Comparison of ENCODE assay signal across 11 cellular contexts in genomic region chr1:22597996-22598395, GRCh38. TPM values are rescaled to one million over a fixed set of nuclear protein-coding genes. Genes with fewer than 3 reads are reported as not detected.
"Had no signal": no experiment of that assay in that cellular context is flagged by ENCODE, and none has a peak within 500 bp of the region (broad histone marks: within the 10 kb centered on the region; RNA-seq: fewer than 3 reads in every experiment).

No MANE protein-coding gene starts in this region.

- H3K9me3 ChIP-seq: HAP-1 had no signal

- DNase-seq: GM23248, GOT3, H7, H9, HCEC 1CT, HFFc6 had no signal

- ATAC-seq: GM23338, HCT116 had no signal

- H3K4me2 ChIP-seq: GM23338 had no signal

- H3K4me3 ChIP-seq: GM23248, GM23338, HAP-1 had no signal

- H3K27ac ChIP-seq: GM23248 had no signal

- H3K36me3 ChIP-seq: HAP-1 had no signal

- H3K9ac ChIP-seq: GM23248 had no signal

- H3K4me1 ChIP-seq: HAP-1 had no signal

- H2AFZ ChIP-seq: GM23248, GM23338 had no signal

RNA-seq across cellular contexts. Expression of gene EPHA8, which starts 34.7 kb away (rescaled TPM):
- total RNA-seq: GM23248, HFFc6 had no signal
- polyA plus RNA-seq: GM23248 had no signal

RNA-seq across cellular contexts. Expression of gene C1QA, which starts 38.4 kb away (rescaled TPM):
- total RNA-seq: GM23248, GM23338, H1, H4, H7, H9, HFFc6 had no signal
- polyA plus RNA-seq: GM23248, GM23338, H1 had no signal

RNA-seq across cellular contexts. Expression of gene C1QC, which starts 45.4 kb away (rescaled TPM):
- total RNA-seq: GM23248, GM23338, H1, H4, H7, H9, HFFc6 had no signal
- polyA plus RNA-seq: GM23248, GM23338, H1 had no signal

RNA-seq across cellular contexts. Expression of gene C1QB, which starts 55.0 kb away (rescaled TPM):
- total RNA-seq: GM23248, GM23338, H1, H4, H7, H9, HFFc6 had no signal
- polyA plus RNA-seq: GM23248, GM23338, H1 had no signal
